In the genomic region with DNA sequence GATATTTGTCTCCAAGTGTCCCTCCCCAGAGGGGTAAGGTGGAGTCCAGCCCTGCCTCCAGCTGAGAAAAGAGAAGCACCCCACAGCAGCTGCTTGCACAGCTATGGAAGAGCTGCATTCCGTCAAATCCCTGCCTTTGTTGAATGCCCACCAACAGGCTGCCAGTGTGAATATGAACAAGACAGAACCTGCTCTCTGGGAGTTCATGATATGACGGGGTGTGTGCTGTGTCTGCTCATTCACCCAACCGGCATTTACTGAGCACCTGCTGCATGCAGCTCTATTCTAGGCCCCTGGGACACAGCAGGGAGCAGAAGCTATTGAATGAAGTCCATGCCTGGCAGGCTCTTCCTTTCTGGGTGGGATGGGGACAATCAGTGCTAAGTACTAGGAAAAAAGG, we compare ENCODE assay signal across 18 cellular contexts.
"Had no signal": no experiment of that assay in that cellular context is flagged by ENCODE, and none has a peak within 500 bp of the region (broad histone marks: within the 10 kb centered on the region; RNA-seq: fewer than 3 reads in every experiment).

No MANE protein-coding gene starts in this region.

- DNase-seq: activated CD4-positive, alpha-beta T cell treated with anti-CD3 and anti-CD28 coated beads, Interleukin-2, amount 10 ng/mL, durations not matched to agents 7 days and 5 days; activated CD4-positive, CD25-positive, alpha-beta regulatory T cell treated with anti-CD3 and anti-CD28 coated beads, Interleukin-2, amount 50 U/mL, for 72 hours; activated CD8-positive, alpha-beta T cell treated with anti-CD3 and anti-CD28 coated beads for 36 hours; activated T-cell treated with anti-CD3 and anti-CD28 coated beads, Interleukin-2, amount 50 U/mL, for 1 hour; aorta; caudate nucleus; effector memory CD4-positive, alpha-beta T cell; heart left ventricle; natural killer cell; stimulated activated CD4-positive, alpha-beta T cell treated with anti-CD3 and anti-CD28 coated beads, Interleukin-4, amount 100 ng/mL, for 4 hours; WERI-Rb-1 had no signal

- H3K4me3 ChIP-seq: heart left ventricle, SK-N-MC, suprapubic skin, tibial nerve had no signal

- H3K9me3 Mint-ChIP-seq: activated CD4-positive, alpha-beta T cell treated with anti-CD3 and anti-CD28 coated beads, Interleukin-2, amount 10 ng/mL, durations not matched to agents 7 days and 5 days; activated CD8-positive, alpha-beta T cell treated with anti-CD3 and anti-CD28 coated beads for 36 hours; activated naive CD4-positive, alpha-beta T cell treated with anti-CD3 and anti-CD28 coated beads, Interleukin-2, amount 50 U/mL, for 72 hours; natural killer cell; stimulated activated naive CD8-positive, alpha-beta T cell treated with anti-CD3 and anti-CD28 coated beads, Interleukin-15, Interleukin-2, amounts not matched to agents 100 ng/mL and 50 ng/mL, for 24 hours; T-helper 2 cell treated with Interferon-gamma antibody and Interleukin-4, amounts not matched to agents 5 μg/mL and 100 μg/mL, for 36 hours had no signal

- H3K36me3 ChIP-seq: heart left ventricle, suprapubic skin, tibial nerve, WERI-Rb-1 had no signal

- H3K9me3 ChIP-seq: suprapubic skin, tibial nerve had no signal

- H3K27me3 ChIP-seq: heart left ventricle, suprapubic skin, tibial nerve had no signal

- H3K27ac ChIP-seq: heart left ventricle, SK-N-MC, suprapubic skin, tibial nerve, WERI-Rb-1 had no signal

- H3K27ac Mint-ChIP-seq: activated CD4-positive, alpha-beta T cell treated with anti-CD3 and anti-CD28 coated beads, Interleukin-2, amount 10 ng/mL, durations not matched to agents 7 days and 5 days; activated CD8-positive, alpha-beta T cell treated with anti-CD3 and anti-CD28 coated beads for 36 hours; natural killer cell; stimulated activated naive CD8-positive, alpha-beta T cell treated with anti-CD3 and anti-CD28 coated beads, Interleukin-15, Interleukin-2, amounts not matched to agents 100 ng/mL and 50 ng/mL, for 24 hours; T-helper 2 cell treated with Interferon-gamma antibody and Interleukin-4, amounts not matched to agents 5 μg/mL and 100 μg/mL, for 36 hours had no signal

- ATAC-seq: activated CD8-positive, alpha-beta T cell treated with anti-CD3 and anti-CD28 coated beads for 36 hours; activated naive CD4-positive, alpha-beta T cell treated with anti-CD3 and anti-CD28 coated beads, Interleukin-2, amount 50 U/mL, for 72 hours; heart left ventricle; natural killer cell had no signal

- H3K36me3 Mint-ChIP-seq: activated naive CD4-positive, alpha-beta T cell treated with anti-CD3 and anti-CD28 coated beads, Interleukin-2, amount 50 U/mL, for 72 hours; brain; natural killer cell had no signal

- H3K4me3 Mint-ChIP-seq: activated CD4-positive, alpha-beta T cell treated with anti-CD3 and anti-CD28 coated beads, Interleukin-2, amount 10 ng/mL, durations not matched to agents 7 days and 5 days; activated CD8-positive, alpha-beta T cell treated with anti-CD3 and anti-CD28 coated beads for 36 hours; brain; natural killer cell; stimulated activated naive CD8-positive, alpha-beta T cell treated with anti-CD3 and anti-CD28 coated beads, Interleukin-15, Interleukin-2, amounts not matched to agents 100 ng/mL and 50 ng/mL, for 24 hours; T-helper 2 cell treated with Interferon-gamma antibody and Interleukin-4, amounts not matched to agents 5 μg/mL and 100 μg/mL, for 36 hours had no signal

- H3K4me1 Mint-ChIP-seq: activated CD4-positive, alpha-beta T cell treated with anti-CD3 and anti-CD28 coated beads, Interleukin-2, amount 10 ng/mL, durations not matched to agents 7 days and 5 days; natural killer cell had no signal

- H3K27me3 Mint-ChIP-seq: activated CD8-positive, alpha-beta T cell treated with anti-CD3 and anti-CD28 coated beads for 36 hours; brain had no signal
